Comparison of ENCODE assay signal across 9 cellular contexts in genomic region chr19:45137179-45137761, GRCh38. TPM values are rescaled to one million over a fixed set of nuclear protein-coding genes. Genes with fewer than 3 reads are reported as not detected.
A peak's percentile ranks its signal among the peaks of the same experiment; 100 is the strongest.
DNase-seq lines count a peak whose midpoint lies in the region; ATAC-seq, FAIRE-seq and TF ChIP-seq lines count a peak whose summit lies in the region.
"Had no signal": no experiment of that assay in that cellular context is flagged by ENCODE, and none has a peak within 500 bp of the region (broad histone marks: within the 10 kb centered on the region; RNA-seq: fewer than 3 reads in every experiment).

No MANE protein-coding gene starts in this region.

- POLR2A ChIA-PET in activated CD4-positive, alpha-beta T cell treated with anti-CD3 and anti-CD28 coated beads, Interleukin-2, amount 10 ng/mL, durations not matched to agents 7 days and 5 days (lab: Charles Lee), result no interaction called here

- peaks cover 12% of the 10 kb centered on the region for H3K27me3 Mint-ChIP-seq in GM23338 (ENCODE audit: insufficient read depth, low read depth, poor library complexity)
- no peaks in the 10 kb centered on the region for H3K27me3 Mint-ChIP-seq in activated CD4-positive, alpha-beta T cell treated with anti-CD3 and anti-CD28 coated beads, Interleukin-2, amount 10 ng/mL, durations not matched to agents 7 days and 5 days

- H3K36me3 Mint-ChIP-seq in GM23338 (ENCODE audit: low read depth), result peaks cover 5% of the 10 kb centered on the region; the same call in 2 of the 3 replicates
- H3K36me3 Mint-ChIP-seq in activated CD4-positive, alpha-beta T cell treated with anti-CD3 and anti-CD28 coated beads, Interleukin-2, amount 10 ng/mL, durations not matched to agents 7 days and 5 days (ENCODE audit: low read depth), result peaks cover 2% of the 10 kb centered on the region

- H3K9me3 ChIP-seq in lower lobe of right lung, result no peaks in the 10 kb centered on the region
- no peaks in the 10 kb centered on the region for H3K9me3 ChIP-seq in small intestine (ENCODE audit: control insufficient read depth, low read depth)

- H3K4me2 ChIP-seq in GM23338, result no peak overlapping the region

- peak overlapping the region; percentile 66; the same call in 1 of the 2 replicates for H3K27ac ChIP-seq in GM23338 (ENCODE audit: low read depth)
- H3K27ac ChIP-seq in layer of hippocampus (ENCODE audit: low read depth, low read length), result peak overlapping the region; percentile 30
- H3K27ac ChIP-seq in lower lobe of right lung, result no peak overlapping the region
- peak overlapping the region in 1 of 2 donors; percentile 72 for H3K27ac ChIP-seq in small intestine (ENCODE audit: low read depth in 1 of 2, low read length in 1 of 2)

- no peaks in the 10 kb centered on the region for H3K36me3 ChIP-seq in GM23338 (ENCODE audit: insufficient read depth)
- H3K36me3 ChIP-seq in lower lobe of right lung, result peaks cover 19% of the 10 kb centered on the region
- H3K36me3 ChIP-seq in small intestine (ENCODE audit: control insufficient read depth in 2 of 2, insufficient read depth in 2 of 2, low read length in 2 of 2), result peaks cover 0 to 2% of the 10 kb centered on the region in 2 donors

- TF ChIP-seq POLR2A in GM12891 (IDR thresholded peaks at IDR 0.05; ENCODE audit: low read depth, low read length) (peak; percentile 69; the same call in 1 of the 2 replicates), erythroblast (IDR thresholded peaks at IDR 0.05; ENCODE audit: low read length) (no peak)

- intact Hi-C loops in lower lobe of right lung (cut with DNase I), result no loop called here

- peaks cover 32% of the 10 kb centered on the region for H3K4me1 Mint-ChIP-seq in GM23338
- H3K4me1 Mint-ChIP-seq in activated CD4-positive, alpha-beta T cell treated with anti-CD3 and anti-CD28 coated beads, Interleukin-2, amount 10 ng/mL, durations not matched to agents 7 days and 5 days, result peaks cover 4% of the 10 kb centered on the region

- DNase-seq in GM12891 (ENCODE audit: insufficient read length, low spot score) (peak; percentile 81), GM23338 (ENCODE audit: low spot score) (no peak), NCI-H2081 treated with DMSO at 0.1 percent for 48 hours (lab: John Stamatoyannopoulos, UW) (peak; percentile 95), lower lobe of right lung (no peak), erythroblast (lab: John Stamatoyannopoulos, UW) (no peak), small intestine (no peak)
- DNase-seq in activated CD4-positive, alpha-beta T cell treated with anti-CD3 and anti-CD28 coated beads, Interleukin-2, amount 10 ng/mL, durations not matched to agents 7 days and 5 days, result no peak

- H3K9me2 ChIP-seq in GM23338 (ENCODE audit: insufficient read depth), result no peaks in the 10 kb centered on the region

- ATAC-seq in GM23338, result peak; percentile 19; the same call in 2 of the 3 replicates
- ATAC-seq in lower lobe of right lung, result no peak

- H3K27me3 ChIP-seq in GM23338 (ENCODE audit: insufficient read depth) (no peaks in the 10 kb centered on the region), layer of hippocampus (ENCODE audit: control insufficient read depth, insufficient read depth, low read length) (no peaks in the 10 kb centered on the region), lower lobe of right lung (ENCODE audit: low read depth) (no peaks in the 10 kb centered on the region), small intestine (ENCODE audit: control insufficient read depth in 2 of 2, insufficient read depth in 2 of 2, low read length in 2 of 2) (no peaks in the 10 kb centered on the region)

- H3K4me3 Mint-ChIP-seq in GM23338, result no peak overlapping the region; the same call in 2 of the 3 replicates
- H3K4me3 Mint-ChIP-seq in activated CD4-positive, alpha-beta T cell treated with anti-CD3 and anti-CD28 coated beads, Interleukin-2, amount 10 ng/mL, durations not matched to agents 7 days and 5 days, result no peak overlapping the region

- H3K9me3 Mint-ChIP-seq in GM23338, result no peaks in the 10 kb centered on the region
- no peaks in the 10 kb centered on the region for H3K9me3 Mint-ChIP-seq in activated CD4-positive, alpha-beta T cell treated with anti-CD3 and anti-CD28 coated beads, Interleukin-2, amount 10 ng/mL, durations not matched to agents 7 days and 5 days

- no peak overlapping the region for H2AFZ ChIP-seq in GM23338

- FAIRE-seq in GM12891 (lab: Jason Lieb, UNC) (peak; percentile 96), small intestine (lab: Jason Lieb, UNC) (no peak)
- FAIRE-seq: G401.6 had no signal

- peaks cover 51% of the 10 kb centered on the region for H3K79me2 ChIP-seq in GM23338 (replicated peaks; ENCODE audit: insufficient read depth)

- H4K20me1 ChIP-seq in GM23338 (replicated peaks; ENCODE audit: insufficient read depth), result no peaks in the 10 kb centered on the region; the same call in 1 of the 2 replicates

- peaks cover 15% of the 10 kb centered on the region; the same call in 1 of the 2 replicates for H3K4me1 ChIP-seq in GM23338 (ENCODE audit: insufficient read depth)
- no peaks in the 10 kb centered on the region for H3K4me1 ChIP-seq in lower lobe of right lung
- H3K4me1 ChIP-seq in small intestine (ENCODE audit: control insufficient read depth in 2 of 2, insufficient read depth in 1 of 2, low read depth in 1 of 2, low read length in 1 of 2), result no peaks in the 10 kb centered on the region

- no peak overlapping the region for H3K4me3 ChIP-seq in GM23338
- no peak overlapping the region for H3K4me3 ChIP-seq in lower lobe of right lung
- H3K4me3 ChIP-seq in small intestine (ENCODE audit: low read depth in 1 of 2, low read length in 2 of 2), result no peak overlapping the region

- no peaks in the 10 kb centered on the region for H3F3A ChIP-seq in GM23338 (replicated peaks; ENCODE audit: low read depth)

- TF ChIP-seq CTCF in GM23338 (conservative IDR thresholded peaks at IDR 0.05; ENCODE audit: low read depth in 2 of 2) (no peak), lower lobe of right lung (IDR thresholded peaks at IDR 0.05) (no peak)

- CTCF ChIA-PET in activated CD4-positive, alpha-beta T cell treated with anti-CD3 and anti-CD28 coated beads, Interleukin-2, amount 10 ng/mL, durations not matched to agents 7 days and 5 days (lab: Charles Lee), result interaction anchor here (0.7 kb wide), 1 partner anchor 1485 kb away, joined by 5 read pairs; no protein-coding TSS in a partner anchor

- peak overlapping the region; percentile 65 for H3K27ac Mint-ChIP-seq in GM23338
- H3K27ac Mint-ChIP-seq in activated CD4-positive, alpha-beta T cell treated with anti-CD3 and anti-CD28 coated beads, Interleukin-2, amount 10 ng/mL, durations not matched to agents 7 days and 5 days, result no peak overlapping the region

- WGBS in small intestine, 3 donors, result 79 to 90% (median 89%) methylated on average over 17 of the region's 17 CpGs

TF ChIP-seq in GM12891, 5 proteins besides CTCF, POLR2A, EP300 and RAD21 (continues in another document):
- TF ChIP-seq SPI1 (IDR thresholded peaks at IDR 0.05; ENCODE audit: low read depth, low read length) (peak; percentile 73), PAX5 (IDR thresholded peaks at IDR 0.05; ENCODE audit: insufficient read depth, low read length, severe bottlenecking) (peak; percentile 9), POLR2AphosphoS5 (IDR thresholded peaks at IDR 0.05; ENCODE audit: low read depth, low read length) (no peak), TAF1 (IDR thresholded peaks at IDR 0.05; ENCODE audit: low read depth, low read length) (peak; percentile 55; the same call in 1 of the 2 replicates)

TF ChIP-seq in GM23338, 12 proteins besides CTCF, POLR2A, EP300 and RAD21 (continues in another document):
- TF ChIP-seq ZNF114 (CRISPR knock-in tag; IDR thresholded peaks at IDR 0.05) (no peak), JUNB (IDR thresholded peaks at IDR 0.05; ENCODE audit: unreplicated experiment) (no peak), EZH2 (IDR thresholded peaks at IDR 0.05; ENCODE audit: low read depth, unreplicated experiment) (no peak)

RNA-seq across cellular contexts. Expression of gene NKPD1, which starts 23.5 kb away (rescaled TPM):
- polyA plus RNA-seq in GM12891 (2012; ENCODE audit: low read depth, missing spikeins), result 0.05 TPM
- 1.3 and 2.2 TPM in 2 replicates for total RNA-seq in GM23338 (2014; rRNA removed; shearing (Covaris generic))
- polyA plus RNA-seq in GM23338 (2016; fragmentation: Nextera tagmentation; extraction: Ambion mirVana), result 0.09 and 0.24 TPM in 2 replicates
- total RNA-seq in activated CD4-positive, alpha-beta T cell treated with anti-CD3 and anti-CD28 coated beads, Interleukin-2, amount 10 ng/mL, durations not matched to agents 7 days and 5 days, result under 1 TPM in 1 of 2 experiments, not detected in 1; 0.17 TPM
- total RNA-seq in lower lobe of right lung, result not detected
- polyA plus RNA-seq in small intestine, result under 1 TPM in 1 of 3 donors, not detected in 2; 0.09 TPM

RNA-seq across cellular contexts. Expression of gene TRAPPC6A, which starts 40.8 kb away (rescaled TPM):
- 106 TPM for polyA plus RNA-seq in GM12891 (2012; ENCODE audit: low read depth, missing spikeins)
- total RNA-seq in GM23338 (2014; rRNA removed; shearing (Covaris generic)), result 23.3 and 29.4 TPM in 2 replicates
- polyA plus RNA-seq in GM23338 (2016; fragmentation: Nextera tagmentation; extraction: Ambion mirVana) (74.7 and 81.9 TPM in 2 replicates), small intestine (10 to 100 TPM; 38.4 to 43.1 (median 40.3) TPM)
- 10 to 100 TPM; 55.1 to 64.2 TPM for total RNA-seq in activated CD4-positive, alpha-beta T cell treated with anti-CD3 and anti-CD28 coated beads, Interleukin-2, amount 10 ng/mL, durations not matched to agents 7 days and 5 days
- 18.4 TPM for total RNA-seq in lower lobe of right lung

RNA-seq across cellular contexts. Expression of gene BLOC1S3, which starts 41.3 kb away (rescaled TPM):
- 5.4 TPM for polyA plus RNA-seq in GM12891 (2012; ENCODE audit: low read depth, missing spikeins)
- total RNA-seq in GM23338 (2014; rRNA removed; shearing (Covaris generic)), result 15.9 and 16.0 TPM in 2 replicates
- polyA plus RNA-seq in GM23338 (2016; fragmentation: Nextera tagmentation; extraction: Ambion mirVana), result 2.5 and 5.0 TPM in 2 replicates
- total RNA-seq in activated CD4-positive, alpha-beta T cell treated with anti-CD3 and anti-CD28 coated beads, Interleukin-2, amount 10 ng/mL, durations not matched to agents 7 days and 5 days, result 10 to 100 TPM; 15.3 to 19.7 TPM
- total RNA-seq in lower lobe of right lung, result 15.9 TPM
- polyA plus RNA-seq in small intestine, result 1 to 10 TPM; 3.6 to 7.8 (median 4.9) TPM

RNA-seq across cellular contexts. Expression of gene PPP1R37, which starts 44.3 kb away (rescaled TPM):
- polyA plus RNA-seq in GM12891 (2012; ENCODE audit: low read depth, missing spikeins), result 9.5 TPM
- total RNA-seq in GM23338 (2014; rRNA removed; shearing (Covaris generic)), result 33.3 and 47.2 TPM in 2 replicates
- polyA plus RNA-seq in GM23338 (2016; fragmentation: Nextera tagmentation; extraction: Ambion mirVana) (6.9 and 7.8 TPM in 2 replicates), small intestine (10 to 100 TPM; 19.5 to 32.4 (median 30.9) TPM)
- total RNA-seq in activated CD4-positive, alpha-beta T cell treated with anti-CD3 and anti-CD28 coated beads, Interleukin-2, amount 10 ng/mL, durations not matched to agents 7 days and 5 days, result 10 to 100 TPM; 21.1 to 21.7 TPM
- total RNA-seq in lower lobe of right lung, result 29.1 TPM

RNA-seq across cellular contexts. Expression of gene GEMIN7, which starts 58.2 kb away (rescaled TPM):
- 43.2 TPM for polyA plus RNA-seq in GM12891 (2012; ENCODE audit: low read depth, missing spikeins)
- total RNA-seq in GM23338 (2014; rRNA removed; shearing (Covaris generic)), result 49.6 and 52.6 TPM in 2 replicates
- polyA plus RNA-seq in GM23338 (2016; fragmentation: Nextera tagmentation; extraction: Ambion mirVana) (90.5 and 91.6 TPM in 2 replicates), small intestine (10 to 100 TPM; 33.2 to 49.7 (median 37.6) TPM)
- 10 to 100 TPM; 27.1 to 30.0 TPM for total RNA-seq in activated CD4-positive, alpha-beta T cell treated with anti-CD3 and anti-CD28 coated beads, Interleukin-2, amount 10 ng/mL, durations not matched to agents 7 days and 5 days
- 16.1 TPM for total RNA-seq in lower lobe of right lung

Comparison
In these comparisons a context has a peak if more than half of its experiments do, and no peak if none do; other contexts are left out.
1. DNase-seq: peak in GM12891 (single experiment) and NCI-H2081 treated with DMSO at 0.1 percent for 48 hours (single experiment); none in GM23338 (single experiment), activated CD4-positive, alpha-beta T cell treated with anti-CD3 and anti-CD28 coated beads, Interleukin-2, amount 10 ng/mL, durations not matched to agents 7 days and 5 days (single experiment), lower lobe of right lung (single experiment), erythroblast (0 of 2) and small intestine (single experiment).